In genomic region chr15:59364238-59364637, GRCh38 we compare ENCODE assay signal across 1 cellular context.
TF ChIP-seq lines count a peak whose summit lies in the region.

No MANE protein-coding gene starts in this region.

TF ChIP-seq in HepG2, 621 proteins besides CTCF, POLR2A, EP300 and RAD21:
- TF ChIP-seq ZNF570 (CRISPR knock-in tag; IDR thresholded peaks at IDR 0.05; ENCODE audit: borderline replicate concordance) (no peak), SMARCE1 (IDR thresholded peaks at IDR 0.05; ENCODE audit: borderline replicate concordance) (no peak), RFX3 (CRISPR knock-in tag; IDR thresholded peaks at IDR 0.05) (no peak), ZNF83 (CRISPR knock-in tag; IDR thresholded peaks at IDR 0.05; ENCODE audit: borderline replicate concordance) (no peak), ATM (IDR thresholded peaks at IDR 0.05; ENCODE audit: borderline replicate concordance) (no peak), ISX (CRISPR knock-in tag; conservative IDR thresholded peaks at IDR 0.05) (no peak)
- TF ChIP-seq, protein P1, sequence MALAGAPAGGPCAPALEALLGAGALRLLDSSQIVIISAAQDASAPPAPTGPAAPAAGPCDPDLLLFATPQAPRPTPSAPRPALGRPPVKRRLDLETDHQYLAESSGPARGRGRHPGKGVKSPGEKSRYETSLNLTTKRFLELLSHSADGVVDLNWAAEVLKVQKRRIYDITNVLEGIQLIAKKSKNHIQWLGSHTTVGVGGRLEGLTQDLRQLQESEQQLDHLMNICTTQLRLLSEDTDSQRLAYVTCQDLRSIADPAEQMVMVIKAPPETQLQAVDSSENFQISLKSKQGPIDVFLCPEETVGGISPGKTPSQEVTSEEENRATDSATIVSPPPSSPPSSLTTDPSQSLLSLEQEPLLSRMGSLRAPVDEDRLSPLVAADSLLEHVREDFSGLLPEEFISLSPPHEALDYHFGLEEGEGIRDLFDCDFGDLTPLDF (CRISPR knock-in tag; IDR thresholded peaks at IDR 0.05): no peak
TF ChIP-seq in HepG2: peak in this region for 0.
